Comparison of ENCODE assay signal across 8 cellular contexts in the genomic region with DNA sequence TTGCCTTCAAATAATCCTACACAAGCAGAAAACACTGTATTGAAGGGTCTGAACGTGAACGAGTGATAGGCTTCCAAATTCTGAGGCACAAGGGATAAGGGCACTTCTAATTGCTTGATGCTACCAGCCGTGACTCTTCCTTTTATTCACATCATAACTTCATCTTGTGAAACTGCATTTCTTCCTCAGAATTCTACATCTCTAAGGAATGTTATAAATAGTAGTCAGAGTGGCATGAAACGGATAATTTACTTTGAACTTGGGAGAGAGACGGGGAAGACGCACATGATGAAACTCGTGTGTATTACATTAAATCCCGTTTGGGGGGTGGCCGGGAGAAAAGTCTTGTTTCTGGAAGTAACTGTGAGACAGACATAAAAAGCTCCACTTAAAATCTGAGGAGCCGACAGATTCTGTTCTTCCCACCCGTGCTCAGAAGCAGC. TPM values are rescaled to one million over a fixed set of nuclear protein-coding genes. Genes with fewer than 3 reads are reported as not detected.
A peak's percentile ranks its signal among the peaks of the same experiment; 100 is the strongest.
DNase-seq lines count a peak whose midpoint lies in the region; ATAC-seq, FAIRE-seq and TF ChIP-seq lines count a peak whose summit lies in the region.

No MANE protein-coding gene starts in this region.

- FAIRE-seq in kidney (lab: Jason Lieb, UNC), result no peak

- DNase-seq in Jurkat, Clone E6-1 (ENCODE audit: low read depth, low spot score), result no peak
- DNase-seq in astrocyte of the cerebellum (ENCODE audit: low read depth) (no peak), kidney (no peak), H4 (ENCODE audit: low spot score) (no peak)

- H3K9ac ChIP-seq in kidney (ENCODE audit: low read length in 2 of 2), result peak overlapping the region; percentile 30 to 34

- in situ Hi-C loops in astrocyte of the cerebellum (cut with HindIII; ENCODE audit: low sequenced_read_pairs), result no loop called here

- H3K4me3 ChIP-seq in DOHH2 (ENCODE audit: low read length) (peak overlapping the region; percentile 94), astrocyte of the cerebellum (ENCODE audit: low read depth, low read length) (peak overlapping the region; percentile 60), kidney (ENCODE audit: low read length in 2 of 2) (peak overlapping the region; percentile 64 to 84)
- peak overlapping the region; percentile 73 for H3K4me3 ChIP-seq in Jurkat, Clone E6-1 (ENCODE audit: low read length)

- peaks cover 3% of the 10 kb centered on the region; the same call in 1 of the 2 replicates for H3K27me3 ChIP-seq in DOHH2 (ENCODE audit: control insufficient read depth, low read length)

- H3K27ac ChIP-seq in DOHH2 (ENCODE audit: low read depth, low read length) (peak overlapping the region; percentile 65), kidney (ENCODE audit: low read depth in 2 of 2, low read length in 2 of 2) (peak overlapping the region; percentile 78 to 85), temporal lobe (ENCODE audit: low read depth, low read length) (peak overlapping the region; percentile 51)

- peaks cover 11% of the 10 kb centered on the region for H3F3A ChIP-seq in DOHH2 (ENCODE audit: control insufficient read depth, insufficient read depth)

- no peaks in the 10 kb centered on the region for H4K20me1 ChIP-seq in DOHH2 (ENCODE audit: control insufficient read depth, insufficient read depth, low read depth, low read length)

- intact Hi-C loops in kidney (cut with DNase I), result no loop called here

- H3K9me3 ChIP-seq in DOHH2 (ENCODE audit: control insufficient read depth, insufficient read depth, low read length) (no peaks in the 10 kb centered on the region), kidney (ENCODE audit: control insufficient read depth in 1 of 2, low read length in 2 of 2) (no peaks in the 10 kb centered on the region)

- ATAC-seq in GM21576 (IDR thresholded peaks at IDR 0.05; ENCODE audit: unreplicated experiment), result no peak
- ATAC-seq in GM19328 (IDR thresholded peaks at IDR 0.05; ENCODE audit: unreplicated experiment), result no peak

- H3K4me1 ChIP-seq in DOHH2 (ENCODE audit: control insufficient read depth, low read length), result peaks cover 23% of the 10 kb centered on the region
- H3K4me1 ChIP-seq in kidney (ENCODE audit: control insufficient read depth in 1 of 2, insufficient read depth in 1 of 2, low read depth in 1 of 2, low read length in 2 of 2), result peaks cover 0 to 2% of the 10 kb centered on the region in 2 donors

- no peaks in the 10 kb centered on the region for H3K9me2 ChIP-seq in DOHH2 (replicated peaks; ENCODE audit: control insufficient read depth, low read length)

- TF ChIP-seq CTCF in DOHH2 (IDR thresholded peaks at IDR 0.05; ENCODE audit: low read depth, low read length, poor library complexity, severe bottlenecking) (no peak), astrocyte of the cerebellum (IDR thresholded peaks at IDR 0.05; ENCODE audit: low read depth, low read length, missing control alignments) (no peak), kidney (IDR thresholded peaks at IDR 0.05; ENCODE audit: borderline replicate concordance, extremely low read depth, insufficient read depth) (no peak)

- H3K4me2 ChIP-seq in DOHH2 (ENCODE audit: low read length), result peak overlapping the region; percentile 80

- H3K36me3 ChIP-seq in DOHH2 (ENCODE audit: control insufficient read depth, low read length), result peaks cover 52% of the 10 kb centered on the region
- H3K36me3 ChIP-seq in kidney (ENCODE audit: control insufficient read depth in 1 of 2, insufficient read depth in 2 of 2, low read length in 2 of 2), result peaks cover 7 to 29% of the 10 kb centered on the region in 2 donors

- peaks cover 55% of the 10 kb centered on the region for H3K79me2 ChIP-seq in DOHH2 (ENCODE audit: control insufficient read depth, low read length)

RNA-seq across cellular contexts. Expression of gene HDDC2, which starts 0.8 kb away (rescaled TPM):
- 205 TPM for polyA plus RNA-seq in Jurkat, Clone E6-1 (2012; ENCODE audit: insufficient read depth, insufficient read length)
- 69.8 TPM for total RNA-seq in kidney
- 161 TPM for polyA plus RNA-seq in kidney (ENCODE audit: insufficient read depth, low read depth, low replicate concordance)
- total RNA-seq in temporal lobe, result 22.4 TPM
- 80.3 and 86.1 TPM in 2 replicates for total RNA-seq in H4 (2014; rRNA removed; shearing (Covaris generic))
